In the genomic region with DNA sequence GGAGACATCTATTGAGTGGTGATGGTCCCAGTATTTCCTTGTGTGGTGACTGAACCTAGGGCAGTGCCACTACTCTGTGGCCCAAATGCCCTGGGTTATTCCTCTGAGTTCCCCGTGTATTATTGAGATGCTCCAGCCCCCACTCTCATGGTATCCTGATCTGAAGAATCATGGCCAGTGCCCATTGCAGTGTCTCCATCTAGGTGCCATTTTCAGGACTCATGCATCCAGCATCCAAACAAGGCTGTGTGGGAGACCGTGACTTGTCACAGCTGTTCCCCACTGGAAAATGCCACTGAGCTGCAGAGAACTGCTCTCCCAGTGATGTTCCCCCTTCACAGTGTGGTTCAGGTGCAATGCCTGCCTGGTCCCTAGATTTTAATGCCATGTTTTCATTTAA, we compare ENCODE assay signal across 27 cellular contexts. TPM values are rescaled to one million over a fixed set of nuclear protein-coding genes. Genes with fewer than 3 reads are reported as not detected.
"Had no signal": no experiment of that assay in that cellular context is flagged by ENCODE, and none has a peak within 500 bp of the region (broad histone marks: within the 10 kb centered on the region; RNA-seq: fewer than 3 reads in every experiment).

No MANE protein-coding gene starts in this region.

- H3K9me3 ChIP-seq: SK-N-SH had no signal

- H3K4me2 ChIP-seq: SK-N-SH had no signal

- DNase-seq: KBM-7, NCI-H1092, NCI-H1105 treated with DMSO at 0.1 percent for 48 hours, NCI-H1436, NCI-H187, NCI-H2029, NCI-H2081 treated with DMSO at 0.1 percent for 48 hours, NCI-H2171, NCI-H226, NCI-H446, NCI-H510A, NCI-H524 treated with DMSO at 0.1 percent for 48 hours, NCI-H69, NCI-H774, PC-3, SHP77, SK-N-SH, SW 1271, T-cell had no signal

- H3K27ac ChIP-seq: HL-60, RWPE1 had no signal

- H3K9ac ChIP-seq: SK-N-SH had no signal

- H3K9me2 ChIP-seq: SK-N-SH had no signal

- ATAC-seq: Panc1, PC-3, T-cell had no signal

RNA-seq across cellular contexts. Expression of gene GGTLC2, which starts 24.7 kb away (rescaled TPM):
- total RNA-seq: LHCN-M2, MCF 10A, OCI-LY7, PC-3, SK-MEL-5, T-cell had no signal
- polyA plus RNA-seq: IgD-negative memory B cell, SK-N-SH had no signal
